9 cellular contexts compared by ENCODE assay signal in genomic region chr7:92768501-92769360, GRCh38.
DNase-seq lines count a peak whose midpoint lies in the region; ATAC-seq and TF ChIP-seq lines count a peak whose summit lies in the region.
"Had no signal": no experiment of that assay in that cellular context is flagged by ENCODE, and none has a peak within 500 bp of the region (broad histone marks: within the 10 kb centered on the region; RNA-seq: fewer than 3 reads in every experiment).

No MANE protein-coding gene starts in this region.

- H3K4me3 Mint-ChIP-seq in activated naive CD4-positive, alpha-beta T cell treated with anti-CD3 and anti-CD28 coated beads, Interleukin-2, amount 50 U/mL, for 24 hours, result peak overlapping the region; percentile 33
- no peak overlapping the region for H3K4me3 Mint-ChIP-seq in neural progenitor cell
- no peak overlapping the region for H3K4me3 Mint-ChIP-seq in T-cell

- peak overlapping the region; percentile 91 for H3K27ac Mint-ChIP-seq in activated naive CD4-positive, alpha-beta T cell treated with anti-CD3 and anti-CD28 coated beads, Interleukin-2, amount 50 U/mL, for 24 hours
- H3K27ac Mint-ChIP-seq in neural progenitor cell, result peak overlapping the region; percentile 76
- H3K27ac Mint-ChIP-seq in T-cell, result peak overlapping the region in 1 of 2 donors; percentile 55

- H3K27me3 ChIP-seq in neural progenitor cell, result no peaks in the 10 kb centered on the region

- peaks cover 59% of the 10 kb centered on the region for H3K4me1 Mint-ChIP-seq in activated naive CD4-positive, alpha-beta T cell treated with anti-CD3 and anti-CD28 coated beads, Interleukin-2, amount 50 U/mL, for 24 hours
- H3K4me1 Mint-ChIP-seq in neural progenitor cell, result peaks cover 9% of the 10 kb centered on the region
- H3K4me1 Mint-ChIP-seq in T-cell, result peaks cover 14 to 57% (median 50%) of the 10 kb centered on the region in 3 donors

- no peak overlapping the region for H3K9ac ChIP-seq in neural progenitor cell

- H3K79me2 ChIP-seq in neural progenitor cell (ENCODE audit: low read depth), result no peaks in the 10 kb centered on the region

- POLR2A ChIA-PET in T-cell (lab: Charles Lee), result interaction anchor here (0.6 kb wide), 2 partner anchors 55 to 65 kb away, joined by 4 to 5 read pairs; no protein-coding TSS in a partner anchor

- no peak for TF ChIP-seq CTCF in neural progenitor cell (IDR thresholded peaks at IDR 0.05)

- H3K9me3 ChIP-seq in neural progenitor cell (ENCODE audit: low read depth), result no peaks in the 10 kb centered on the region
- H3K9me3 ChIP-seq: thoracic aorta had no signal

- peak; percentile 68 for DNase-seq in M059J (ENCODE audit: low read depth)
- DNase-seq in neural progenitor cell (ENCODE audit: low spot score), result no peak
- DNase-seq in T-cell, result no peak
- DNase-seq in NCI-H128 (lab: John Stamatoyannopoulos, UW; ENCODE audit: unreplicated experiment), result no peak
- DNase-seq in ecto neural progenitor cell (ENCODE audit: low spot score), result no peak

- CTCF ChIA-PET in T-cell (lab: Charles Lee), result interaction anchor here in 1 of 2 donors (0.5 to 1.4 kb wide), 3 partner anchors 148 to 742 kb away, joined by 3 to 5 read pairs (median 4); no protein-coding TSS in a partner anchor

- H3K36me3 Mint-ChIP-seq in activated naive CD4-positive, alpha-beta T cell treated with anti-CD3 and anti-CD28 coated beads, Interleukin-2, amount 50 U/mL, for 24 hours, result peaks cover 35% of the 10 kb centered on the region
- H3K36me3 Mint-ChIP-seq in neural progenitor cell, result peaks cover 9% of the 10 kb centered on the region
- peaks cover 46% of the 10 kb centered on the region for H3K36me3 Mint-ChIP-seq in T-cell

- no peak overlapping the region for H3K4me3 ChIP-seq in neural progenitor cell
- H3K4me3 ChIP-seq: thoracic aorta had no signal

- H2AFZ ChIP-seq in neural progenitor cell (replicated peaks), result peak overlapping the region; percentile 96

- H3K4me1 ChIP-seq in neural progenitor cell, result peaks cover 20% of the 10 kb centered on the region

- H3K9me3 Mint-ChIP-seq in activated naive CD4-positive, alpha-beta T cell treated with anti-CD3 and anti-CD28 coated beads, Interleukin-2, amount 50 U/mL, for 24 hours, result no peaks in the 10 kb centered on the region
- H3K9me3 Mint-ChIP-seq in neural progenitor cell (no peaks in the 10 kb centered on the region), T-cell (no peaks in the 10 kb centered on the region)

- no peak overlapping the region for H3K27ac ChIP-seq in neural progenitor cell
- H3K27ac ChIP-seq: thoracic aorta had no signal

- no peaks in the 10 kb centered on the region for H4K20me1 ChIP-seq in neural progenitor cell (ENCODE audit: low read depth)

- H3K27me3 Mint-ChIP-seq in activated naive CD4-positive, alpha-beta T cell treated with anti-CD3 and anti-CD28 coated beads, Interleukin-2, amount 50 U/mL, for 24 hours, result no peaks in the 10 kb centered on the region
- H3K27me3 Mint-ChIP-seq in neural progenitor cell (ENCODE audit: insufficient read depth, low read depth) (no peaks in the 10 kb centered on the region), T-cell (no peaks in the 10 kb centered on the region)

- ATAC-seq in GM18508 (IDR thresholded peaks at IDR 0.05; ENCODE audit: insufficient read depth, unreplicated experiment) (peak; percentile 76), GM21717 (IDR thresholded peaks at IDR 0.05; ENCODE audit: unreplicated experiment) (peak; percentile 97), T-cell (replicated peaks in 1 of 4) (no peak)

- H3F3A ChIP-seq in neural progenitor cell (ENCODE audit: low read depth), result peaks cover 5% of the 10 kb centered on the region

- H3K36me3 ChIP-seq in neural progenitor cell, result no peaks in the 10 kb centered on the region
- H3K36me3 ChIP-seq: thoracic aorta had no signal

- H3K4me2 ChIP-seq in neural progenitor cell, result peak overlapping the region; percentile 45

Comparison
In these comparisons a context has a peak if more than half of its experiments do, and no peak if none do; other contexts are left out.
1. ATAC-seq: peak in GM18508 (single experiment) and GM21717 (single experiment); none in T-cell (0 of 4).